Comparison of ENCODE assay signal across 8 cellular contexts in the genomic region with DNA sequence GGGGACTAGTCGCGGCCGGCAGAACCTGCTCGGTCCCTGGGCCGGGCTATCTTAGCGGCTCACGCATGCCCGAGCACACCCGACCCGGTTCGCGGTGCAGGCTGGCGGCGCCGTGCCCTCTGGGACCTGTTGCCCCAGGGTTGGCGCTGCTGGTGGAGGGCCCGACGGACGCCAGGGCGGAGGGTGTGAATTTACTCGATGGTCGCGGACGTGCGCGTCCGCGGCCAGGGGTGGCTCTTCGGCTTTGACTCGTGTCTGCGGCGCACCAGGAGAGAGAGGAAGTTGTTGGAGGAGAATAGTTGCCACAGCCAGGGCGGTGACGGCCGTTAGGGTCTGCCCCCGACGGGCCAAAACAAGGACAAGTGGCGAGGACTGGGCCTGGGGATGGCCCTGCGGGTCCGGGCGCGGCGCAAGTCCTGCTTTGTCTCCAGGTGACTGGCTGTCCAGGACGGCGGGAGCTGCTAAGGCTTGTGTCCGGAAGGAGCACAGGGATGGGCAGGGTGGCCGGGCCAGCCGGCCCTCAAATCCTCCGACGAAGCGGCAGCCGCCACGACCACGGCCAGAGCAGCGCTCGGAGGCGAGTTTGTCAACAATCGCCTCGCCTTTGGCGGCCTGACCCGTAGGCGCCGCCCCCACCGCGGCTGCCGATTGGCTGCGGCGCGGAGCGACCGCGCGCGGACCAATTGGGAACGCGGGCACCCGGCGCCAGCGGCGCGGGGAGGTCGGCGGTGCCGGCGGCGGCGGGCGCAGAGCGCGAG. TPM values are rescaled to one million over a fixed set of nuclear protein-coding genes. Genes with fewer than 3 reads are reported as not detected.
DNase-seq lines count a peak whose midpoint lies in the region; ATAC-seq and TF ChIP-seq lines count a peak whose summit lies in the region.

No MANE protein-coding gene starts in this region.

- H3K4me3 ChIP-seq in OCI-LY1 (ENCODE audit: low read depth, low read length, poor library complexity, severe bottlenecking) (peak overlapping the region; percentile 89), epithelial cell of proximal tubule (ENCODE audit: low read depth, low read length) (peak overlapping the region; percentile 84), mucosa of descending colon (peak overlapping the region; percentile 75)

- H3F3A ChIP-seq in OCI-LY1 (ENCODE audit: insufficient read depth, low read length), result no peaks in the 10 kb centered on the region

- H3K9me3 ChIP-seq in OCI-LY1 (ENCODE audit: low read length) (no peaks in the 10 kb centered on the region), mucosa of descending colon (no peaks in the 10 kb centered on the region)

- peak overlapping the region; percentile 65 for H3K27ac ChIP-seq in OCI-LY1 (ENCODE audit: low read depth, low read length, poor library complexity, severe bottlenecking)

- ATAC-seq in GM21367 (IDR thresholded peaks at IDR 0.05; ENCODE audit: unreplicated experiment), result peak; percentile 44
- peak; percentile 77 for ATAC-seq in mucosa of descending colon

- intact Hi-C loops in mucosa of descending colon (cut with DNase I, micrococcal nuclease), result no loop called here

- peaks cover 61% of the 10 kb centered on the region for H3K79me2 ChIP-seq in OCI-LY1 (ENCODE audit: insufficient read depth, low read length)

- peak overlapping the region; percentile 70 for H3K4me2 ChIP-seq in OCI-LY1 (ENCODE audit: low read length)

- peaks cover 5% of the 10 kb centered on the region; the same call in 1 of the 2 replicates for H4K20me1 ChIP-seq in OCI-LY1 (ENCODE audit: insufficient read depth, low read length)

- H3K9me2 ChIP-seq in OCI-LY1 (ENCODE audit: low read depth, low read length), result no peaks in the 10 kb centered on the region

- DNase-seq in COR-L47 (lab: John Stamatoyannopoulos, UW) (peak; percentile 91), HT1080 (ENCODE audit: low read depth) (peak; percentile 83), activated T-cell treated with anti-CD3 and anti-CD28 coated beads for 48 hours (ENCODE audit: low read depth) (peak; percentile 83), epithelial cell of proximal tubule (ENCODE audit: low read depth) (no peak), mucosa of descending colon (peak; percentile 87 to 95 (median 92))
- peak; percentile 51 to 55 for DNase-seq in stimulated activated CD8-positive, alpha-beta memory T cell treated with anti-CD3 and anti-CD28 coated beads, Interleukin-4, amount 100 ng/mL, for 1 hour (ENCODE audit: low read depth in 2 of 2, low spot score in 1 of 2)

- peaks cover 72% of the 10 kb centered on the region for H3K4me1 ChIP-seq in OCI-LY1 (ENCODE audit: insufficient read depth, low read length, severe bottlenecking)
- H3K4me1 ChIP-seq in mucosa of descending colon (ENCODE audit: low read depth), result peaks cover 29% of the 10 kb centered on the region

- H3K27me3 ChIP-seq in OCI-LY1 (ENCODE audit: insufficient read depth, low read length), result no peaks in the 10 kb centered on the region

- H3K36me3 ChIP-seq in OCI-LY1 (ENCODE audit: insufficient read depth, low read length) (peaks cover 60% of the 10 kb centered on the region), mucosa of descending colon (ENCODE audit: low read depth) (no peaks in the 10 kb centered on the region)

- no peak overlapping the region for H2AFZ ChIP-seq in OCI-LY1 (ENCODE audit: low read length)

- TF ChIP-seq CTCF in OCI-LY1 (IDR thresholded peaks at IDR 0.05; ENCODE audit: low read length) (no peak), epithelial cell of proximal tubule (conservative IDR thresholded peaks at IDR 0.05; ENCODE audit: low read depth, low read length) (no peak), mucosa of descending colon (IDR thresholded peaks at IDR 0.05) (no peak)

- peak overlapping the region; percentile 91 for H3K9ac ChIP-seq in OCI-LY1 (ENCODE audit: low read length)

RNA-seq across cellular contexts. Expression of gene BCL2L11, which starts 1.3 kb away (rescaled TPM):
- total RNA-seq in HT1080 (2014; rRNA removed; shearing (Covaris generic)), result 2.5 and 5.4 TPM in 2 replicates
- polyA plus RNA-seq in HT1080 (2015; cell fraction: cytosol; rRNA removed), result 4.8 and 6.9 TPM in 2 replicates
- polyA plus RNA-seq in HT1080 (2015; cell fraction: nucleus; rRNA removed), result 4.6 and 5.5 TPM in 2 replicates
- total RNA-seq in epithelial cell of proximal tubule, result 3.5 and 4.1 TPM in 2 replicates
- total RNA-seq in mucosa of descending colon, result 10 to 100 TPM; 40.9 to 44.4 (median 43.7) TPM
